Comparison of ENCODE assay signal across 1 cellular context in genomic region chr19:50359432-50359818, GRCh38.
TF ChIP-seq lines count a peak whose summit lies in the region.

No MANE protein-coding gene starts in this region.

TF ChIP-seq in SK-N-SH, 30 proteins besides CTCF, POLR2A, EP300 and RAD21:
- TF ChIP-seq EZH2phosphoT487 (IDR thresholded peaks at IDR 0.05; ENCODE audit: borderline replicate concordance, low read depth) = no peak
- no peak for TF ChIP-seq USF1 (IDR thresholded peaks at IDR 0.05; ENCODE audit: borderline replicate concordance, low read depth)
- no peak for TF ChIP-seq FOXJ3 (CRISPR knock-in tag; IDR thresholded peaks at IDR 0.05)
- TF ChIP-seq GABPA (IDR thresholded peaks at IDR 0.05; ENCODE audit: low read depth) = no peak
- TF ChIP-seq SMC3 (IDR thresholded peaks at IDR 0.05; ENCODE audit: low read depth, low read length) = no peak
- no peak for TF ChIP-seq NRF1 (IDR thresholded peaks at IDR 0.05; ENCODE audit: low read depth, low read length)
- TF ChIP-seq CHD2 (IDR thresholded peaks at IDR 0.05; ENCODE audit: low read length, partially characterized antibody) = no peak
- no peak for TF ChIP-seq MXI1 (IDR thresholded peaks at IDR 0.05; ENCODE audit: low read depth, low read length)
- no peak for TF ChIP-seq TAF1 (IDR thresholded peaks at IDR 0.05; ENCODE audit: borderline replicate concordance, low read depth, low read length)
- TF ChIP-seq, protein P1, sequence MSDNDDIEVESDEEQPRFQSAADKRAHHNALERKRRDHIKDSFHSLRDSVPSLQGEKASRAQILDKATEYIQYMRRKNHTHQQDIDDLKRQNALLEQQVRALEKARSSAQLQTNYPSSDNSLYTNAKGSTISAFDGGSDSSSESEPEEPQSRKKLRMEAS (IDR thresholded peaks at IDR 0.05; ENCODE audit: low read depth) = no peak
- TF ChIP-seq ZBTB33 (IDR thresholded peaks at IDR 0.05; ENCODE audit: borderline replicate concordance, low read depth) = no peak
- TF ChIP-seq MEF2A (IDR thresholded peaks at IDR 0.05; ENCODE audit: borderline replicate concordance, low read depth) = no peak
- no peak for TF ChIP-seq ELF1 (IDR thresholded peaks at IDR 0.05)
- TF ChIP-seq, protein P2, sequence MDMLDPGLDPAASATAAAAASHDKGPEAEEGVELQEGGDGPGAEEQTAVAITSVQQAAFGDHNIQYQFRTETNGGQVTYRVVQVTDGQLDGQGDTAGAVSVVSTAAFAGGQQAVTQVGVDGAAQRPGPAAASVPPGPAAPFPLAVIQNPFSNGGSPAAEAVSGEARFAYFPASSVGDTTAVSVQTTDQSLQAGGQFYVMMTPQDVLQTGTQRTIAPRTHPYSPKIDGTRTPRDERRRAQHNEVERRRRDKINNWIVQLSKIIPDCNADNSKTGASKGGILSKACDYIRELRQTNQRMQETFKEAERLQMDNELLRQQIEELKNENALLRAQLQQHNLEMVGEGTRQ (IDR thresholded peaks at IDR 0.05; ENCODE audit: borderline replicate concordance, low read depth, low read length) = no peak
- no peak for TF ChIP-seq FOSL2 (IDR thresholded peaks at IDR 0.05; ENCODE audit: borderline replicate concordance, low read depth)
- no peak for TF ChIP-seq RCOR1 (IDR thresholded peaks at IDR 0.05; ENCODE audit: low read length)
